Comparison of ENCODE assay signal across 10 cellular contexts in genomic region chr6:7975764-7976146, GRCh38.
DNase-seq lines count a peak whose midpoint lies in the region; ATAC-seq lines count a peak whose summit lies in the region.
"Had no signal": no experiment of that assay in that cellular context is flagged by ENCODE, and none has a peak within 500 bp of the region (broad histone marks: within the 10 kb centered on the region; RNA-seq: fewer than 3 reads in every experiment).

No MANE protein-coding gene starts in this region.

- peaks cover 11% of the 10 kb centered on the region for H3K27me3 Mint-ChIP-seq in IgD-negative memory B cell
- H3K27me3 Mint-ChIP-seq in dendritic cell treated with granulocyte-macrophage colony-stimulating factor and Interleukin-4, amounts not matched to agents 40 ng/mL and 50 ng/mL, for 4 days = peaks cover 28% of the 10 kb centered on the region
- H3K27me3 Mint-ChIP-seq in naive B cell = peaks cover 17 to 30% (median 19%) of the 10 kb centered on the region in 3 donors

- H3K4me1 Mint-ChIP-seq in IgD-negative memory B cell = peaks cover 22 to 30% (median 28%) of the 10 kb centered on the region in 3 donors
- H3K4me1 Mint-ChIP-seq in dendritic cell treated with granulocyte-macrophage colony-stimulating factor and Interleukin-4, amounts not matched to agents 40 ng/mL and 50 ng/mL, for 4 days (ENCODE audit: low read depth) = peaks cover 13% of the 10 kb centered on the region
- peaks cover 22 to 40% (median 28%) of the 10 kb centered on the region in 3 donors for H3K4me1 Mint-ChIP-seq in naive B cell
- H3K4me1 Mint-ChIP-seq: activated CD8-positive, alpha-beta memory T cell treated with anti-CD3 and anti-CD28 coated beads, Interleukin-2, amount 10 ng/mL, durations not matched to agents 7 days and 5 days had no signal

- peaks cover 0 to under 1% (median 0%) of the 10 kb centered on the region in 3 donors for H3K9me3 Mint-ChIP-seq in IgD-negative memory B cell
- H3K9me3 Mint-ChIP-seq in dendritic cell treated with granulocyte-macrophage colony-stimulating factor and Interleukin-4, amounts not matched to agents 40 ng/mL and 50 ng/mL, for 4 days = peaks cover under 1% of the 10 kb centered on the region
- H3K9me3 Mint-ChIP-seq in naive B cell = peaks cover 0 to 6% (median 0%) of the 10 kb centered on the region in 7 donors
- H3K9me3 Mint-ChIP-seq: stimulated activated naive CD8-positive, alpha-beta T cell treated with anti-CD3 and anti-CD28 coated beads, Interleukin-15, Interleukin-2, amounts not matched to agents 100 ng/mL and 50 ng/mL, for 24 hours had no signal

- H3K27ac Mint-ChIP-seq in IgD-negative memory B cell (peak overlapping the region in 1 of 3 donors; percentile 73), naive B cell (peak overlapping the region in 5 of 6 donors; percentile 2 to 75 (median 60))
- no peak overlapping the region for H3K27ac Mint-ChIP-seq in dendritic cell treated with granulocyte-macrophage colony-stimulating factor and Interleukin-4, amounts not matched to agents 40 ng/mL and 50 ng/mL, for 4 days
- H3K27ac Mint-ChIP-seq: activated CD8-positive, alpha-beta memory T cell treated with anti-CD3 and anti-CD28 coated beads, Interleukin-2, amount 10 ng/mL, durations not matched to agents 7 days and 5 days; stimulated activated naive CD8-positive, alpha-beta T cell treated with anti-CD3 and anti-CD28 coated beads, Interleukin-15, Interleukin-2, amounts not matched to agents 100 ng/mL and 50 ng/mL, for 24 hours had no signal

- DNase-seq in DMS53 (lab: John Stamatoyannopoulos, UW) (peak; percentile 74), naive B cell (no peak), NCI-H82 (lab: John Stamatoyannopoulos, UW) (no peak)
- DNase-seq: activated CD8-positive, alpha-beta memory T cell treated with anti-CD3 and anti-CD28 coated beads, Interleukin-2, amount 10 ng/mL, durations not matched to agents 7 days and 5 days had no signal

- H3K36me3 Mint-ChIP-seq in IgD-negative memory B cell (no peaks in the 10 kb centered on the region), naive B cell (peaks cover under 1% of the 10 kb centered on the region in 2 donors)
- H3K36me3 Mint-ChIP-seq in dendritic cell treated with granulocyte-macrophage colony-stimulating factor and Interleukin-4, amounts not matched to agents 40 ng/mL and 50 ng/mL, for 4 days (ENCODE audit: low read depth) = no peaks in the 10 kb centered on the region
- H3K36me3 Mint-ChIP-seq: activated CD8-positive, alpha-beta memory T cell treated with anti-CD3 and anti-CD28 coated beads, Interleukin-2, amount 10 ng/mL, durations not matched to agents 7 days and 5 days had no signal

- intact Hi-C loops in dendritic cell treated with granulocyte-macrophage colony-stimulating factor and Interleukin-4, amounts not matched to agents 40 ng/mL and 50 ng/mL, for 4 days (cut with micrococcal nuclease) = no loop called here

- H3K4me3 Mint-ChIP-seq in IgD-negative memory B cell = peak overlapping the region in 3 of 4 donors; percentile 54 to 88 (median 69)
- H3K4me3 Mint-ChIP-seq in dendritic cell treated with granulocyte-macrophage colony-stimulating factor and Interleukin-4, amounts not matched to agents 40 ng/mL and 50 ng/mL, for 4 days = peak overlapping the region; percentile 17
- peak overlapping the region; percentile 3 to 84 (median 68) for H3K4me3 Mint-ChIP-seq in naive B cell
- H3K4me3 Mint-ChIP-seq: activated CD8-positive, alpha-beta memory T cell treated with anti-CD3 and anti-CD28 coated beads, Interleukin-2, amount 10 ng/mL, durations not matched to agents 7 days and 5 days; stimulated activated naive CD8-positive, alpha-beta T cell treated with anti-CD3 and anti-CD28 coated beads, Interleukin-15, Interleukin-2, amounts not matched to agents 100 ng/mL and 50 ng/mL, for 24 hours had no signal

- ATAC-seq in naive B cell (ENCODE audit: low read depth in 2 of 2) = peak; percentile 50 to 57
- ATAC-seq in HG02588 (IDR thresholded peaks at IDR 0.05; ENCODE audit: unreplicated experiment) = no peak
- ATAC-seq in GM19463 (IDR thresholded peaks at IDR 0.05; ENCODE audit: unreplicated experiment) = no peak
- no peak for ATAC-seq in GM19452 (IDR thresholded peaks at IDR 0.05; ENCODE audit: unreplicated experiment)
- ATAC-seq: activated CD8-positive, alpha-beta memory T cell treated with anti-CD3 and anti-CD28 coated beads, Interleukin-2, amount 10 ng/mL, durations not matched to agents 7 days and 5 days had no signal

Comparison
In these comparisons a context has a peak if more than half of its experiments do, and no peak if none do; other contexts are left out.
1. H3K4me3 Mint-ChIP-seq: peak in every context shown above with its lines; median percentile 69 in IgD-negative memory B cell; 68 in naive B cell; 17 in dendritic cell treated with granulocyte-macrophage colony-stimulating factor and Interleukin-4, amounts not matched to agents 40 ng/mL and 50 ng/mL, for 4 days.
2. ATAC-seq: peak in naive B cell (2 of 2); none in HG02588 (single experiment), GM19463 (single experiment) and GM19452 (single experiment).